1 cellular context compared by ENCODE assay signal in the genomic region with DNA sequence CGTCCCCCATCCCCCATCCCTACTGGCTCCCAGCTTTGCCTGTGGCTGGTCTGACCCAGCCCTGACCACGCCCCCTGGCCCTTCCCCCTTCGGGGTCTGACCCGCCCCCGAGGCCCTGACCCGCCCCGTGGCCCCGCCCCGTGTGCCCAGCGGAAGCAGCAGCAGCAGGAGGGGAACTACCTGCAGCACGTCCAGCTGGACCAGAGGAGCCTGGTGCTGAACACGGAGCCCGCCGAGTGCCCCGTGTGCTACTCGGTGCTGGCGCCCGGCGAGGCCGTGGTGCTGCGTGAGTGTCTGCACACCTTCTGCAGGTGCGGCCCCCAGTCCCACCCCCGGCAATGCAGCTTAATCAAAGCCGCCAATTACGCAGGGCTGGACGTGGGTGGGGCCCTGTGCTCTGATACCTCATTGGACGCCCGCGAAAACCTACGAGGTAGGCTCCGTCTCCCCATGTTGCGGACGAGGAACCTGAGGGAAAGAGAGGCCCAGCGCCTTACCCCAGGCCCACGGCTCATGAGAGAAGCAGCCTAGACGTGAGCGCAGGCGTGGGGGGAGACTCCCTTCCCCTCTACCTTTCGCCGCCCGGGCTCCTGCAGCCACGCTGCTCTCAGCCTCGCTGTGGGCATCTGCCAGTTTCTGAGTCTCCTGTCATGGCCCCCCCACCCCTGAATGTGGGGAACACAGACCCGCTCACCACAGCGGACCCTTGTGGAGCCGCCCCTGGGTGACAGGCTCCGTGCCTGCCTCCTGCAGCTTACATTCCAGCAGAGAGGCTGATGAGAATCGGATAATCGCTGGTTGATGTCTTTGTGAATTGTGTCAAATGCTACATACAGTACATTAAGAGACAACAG.
TF ChIP-seq lines count a peak whose summit lies in the region.

No MANE protein-coding gene starts in this region.

TF ChIP-seq in GM12878, 131 proteins besides CTCF, POLR2A, EP300 and RAD21:
- no peak for TF ChIP-seq ZNF217 (IDR thresholded peaks at IDR 0.05)
